Comparison of ENCODE assay signal across 25 cellular contexts in the genomic region with DNA sequence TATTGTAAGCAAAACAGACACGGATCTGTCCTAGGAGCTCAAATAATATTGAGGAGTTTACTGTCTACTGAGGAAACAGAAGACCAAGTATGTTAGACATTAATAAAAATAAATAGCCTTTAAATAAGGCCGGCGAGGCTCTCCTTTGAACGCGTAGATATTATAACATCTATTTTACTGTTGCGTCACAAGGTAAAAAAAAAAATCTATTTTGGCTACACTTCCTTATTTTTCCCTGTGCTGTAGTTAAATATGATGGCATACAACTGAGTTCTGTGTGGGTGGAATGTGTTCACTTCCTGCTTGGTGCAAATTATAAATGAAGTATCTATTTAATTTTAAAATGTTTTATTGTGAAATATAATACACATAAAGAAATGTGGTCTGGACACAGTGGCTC.
"Had no signal": no experiment of that assay in that cellular context is flagged by ENCODE, and none has a peak within 500 bp of the region (broad histone marks: within the 10 kb centered on the region; RNA-seq: fewer than 3 reads in every experiment).

No MANE protein-coding gene starts in this region.

- H3K27ac ChIP-seq: ascending aorta, dorsolateral prefrontal cortex, esophagus muscularis mucosa, gastrocnemius medialis, left lung, neural progenitor cell, testis, upper lobe of left lung had no signal

- H3K9ac ChIP-seq: neural progenitor cell had no signal

- H3K9me3 Mint-ChIP-seq: activated naive CD4-positive, alpha-beta T cell treated with anti-CD3 and anti-CD28 coated beads, Interleukin-2, amount 50 U/mL, for 72 hours; activated T-cell treated with anti-CD3 and anti-CD28 coated beads, Interleukin-2, amount 50 U/mL, for 24 hours; activated T-helper 17 cell treated with anti-CD3 and anti-CD28 coated beads, Interleukin-2, amount 50 U/mL, for 72 hours; effector memory CD8-positive, alpha-beta T cell; naive thymus-derived CD8-positive, alpha-beta T cell; neural progenitor cell; stimulated activated naive B cell treated with anti-CD40 and anti-IgM and Interleukin-4, amounts not matched to agents 10 μg/mL and 1 μg/mL and 100 μg/mL, for 72 hours had no signal

- H3K4me1 Mint-ChIP-seq: activated T-helper 17 cell treated with anti-CD3 and anti-CD28 coated beads, Interleukin-2, amount 50 U/mL, for 72 hours; naive thymus-derived CD8-positive, alpha-beta T cell; stimulated activated naive B cell treated with anti-CD40 and anti-IgM and Interleukin-4, amounts not matched to agents 10 μg/mL and 1 μg/mL and 100 μg/mL, for 72 hours had no signal

- H3K27me3 ChIP-seq: ascending aorta, dorsolateral prefrontal cortex, esophagus muscularis mucosa, gastrocnemius medialis, left lung, neural progenitor cell, testis, upper lobe of left lung had no signal

- ATAC-seq: activated naive CD4-positive, alpha-beta T cell treated with anti-CD3 and anti-CD28 coated beads, Interleukin-2, amount 50 U/mL, for 72 hours; activated T-helper 17 cell treated with anti-CD3 and anti-CD28 coated beads, Interleukin-2, amount 50 U/mL, for 72 hours; effector memory CD8-positive, alpha-beta T cell; gastrocnemius medialis; left lung; naive thymus-derived CD8-positive, alpha-beta T cell; sciatic nerve; stimulated activated naive B cell treated with anti-CD40 and anti-IgM and Interleukin-4, amounts not matched to agents 10 μg/mL and 1 μg/mL and 100 μg/mL, for 72 hours; WTC11 had no signal

- H3K36me3 ChIP-seq: ascending aorta, esophagus muscularis mucosa, gastrocnemius medialis, left lung, neural progenitor cell, upper lobe of left lung had no signal

- H3K27ac Mint-ChIP-seq: activated naive CD4-positive, alpha-beta T cell treated with anti-CD3 and anti-CD28 coated beads, Interleukin-2, amount 50 U/mL, for 72 hours; activated T-cell treated with anti-CD3 and anti-CD28 coated beads, Interleukin-2, amount 50 U/mL, for 24 hours; activated T-helper 17 cell treated with anti-CD3 and anti-CD28 coated beads, Interleukin-2, amount 50 U/mL, for 72 hours; effector memory CD8-positive, alpha-beta T cell; neural progenitor cell; stimulated activated naive B cell treated with anti-CD40 and anti-IgM and Interleukin-4, amounts not matched to agents 10 μg/mL and 1 μg/mL and 100 μg/mL, for 72 hours; WTC11 had no signal

- H3K27me3 Mint-ChIP-seq: activated T-cell treated with anti-CD3 and anti-CD28 coated beads, Interleukin-2, amount 50 U/mL, for 24 hours; activated T-helper 17 cell treated with anti-CD3 and anti-CD28 coated beads, Interleukin-2, amount 50 U/mL, for 72 hours; effector memory CD8-positive, alpha-beta T cell; naive thymus-derived CD8-positive, alpha-beta T cell; stimulated activated naive B cell treated with anti-CD40 and anti-IgM and Interleukin-4, amounts not matched to agents 10 μg/mL and 1 μg/mL and 100 μg/mL, for 72 hours had no signal

- H3K4me2 ChIP-seq: neural progenitor cell had no signal

- H3K9me3 ChIP-seq: ascending aorta, esophagus muscularis mucosa, gastrocnemius medialis, left lung, testis, upper lobe of left lung had no signal

- H3K36me3 Mint-ChIP-seq: activated naive CD4-positive, alpha-beta T cell treated with anti-CD3 and anti-CD28 coated beads, Interleukin-2, amount 50 U/mL, for 72 hours; naive thymus-derived CD8-positive, alpha-beta T cell; neural progenitor cell; stimulated activated naive B cell treated with anti-CD40 and anti-IgM and Interleukin-4, amounts not matched to agents 10 μg/mL and 1 μg/mL and 100 μg/mL, for 72 hours; WTC11 had no signal

- H2AFZ ChIP-seq: neural progenitor cell had no signal

- H3K4me1 ChIP-seq: ascending aorta, esophagus muscularis mucosa, gastrocnemius medialis, left lung, upper lobe of left lung had no signal

- H3K4me3 ChIP-seq: ascending aorta, dorsolateral prefrontal cortex, esophagus muscularis mucosa, gastrocnemius medialis, left lung, lung, neural progenitor cell, testis, upper lobe of left lung had no signal

- DNase-seq: activated CD8-positive, alpha-beta memory T cell treated with anti-CD3 and anti-CD28 coated beads for 24 hours; activated CD8-positive, alpha-beta memory T cell treated with anti-CD3 and anti-CD28 coated beads, Interleukin-2, amount 50 U/mL, for 4 hours; activated T-cell treated with anti-CD3 and anti-CD28 coated beads, Interleukin-2, amount 50 U/mL, for 24 hours; central memory CD4-positive, alpha-beta T cell; dorsolateral prefrontal cortex; effector memory CD8-positive, alpha-beta T cell; gastrocnemius medialis; hippocampal formation; kidney glomerular epithelial cell; left lung; naive thymus-derived CD8-positive, alpha-beta T cell; small intestine; stimulated activated CD4-positive, alpha-beta T cell treated with anti-CD3 and anti-CD28 coated beads, Interleukin-15, amount 100 ng/mL, for 24 hours; stimulated activated naive B cell treated with anti-CD40 and anti-IgM and Interleukin-4, amounts not matched to agents 10 μg/mL and 1 μg/mL and 100 μg/mL, for 72 hours; T-helper 9 cell; testis; upper lobe of left lung had no signal

- H3K4me3 Mint-ChIP-seq: activated T-cell treated with anti-CD3 and anti-CD28 coated beads, Interleukin-2, amount 50 U/mL, for 24 hours; activated T-helper 17 cell treated with anti-CD3 and anti-CD28 coated beads, Interleukin-2, amount 50 U/mL, for 72 hours; effector memory CD8-positive, alpha-beta T cell; naive thymus-derived CD8-positive, alpha-beta T cell; neural progenitor cell; stimulated activated naive B cell treated with anti-CD40 and anti-IgM and Interleukin-4, amounts not matched to agents 10 μg/mL and 1 μg/mL and 100 μg/mL, for 72 hours; WTC11 had no signal
